ENCODE assay signal across 8 cellular contexts in genomic region chr9:17810728-17811634, GRCh38.
DNase-seq lines count a peak whose midpoint lies in the region; ATAC-seq, FAIRE-seq and TF ChIP-seq lines count a peak whose summit lies in the region.

No MANE protein-coding gene starts in this region.

- POLR2A ChIA-PET in CD4-positive, alpha-beta T cell (lab: Charles Lee): no interaction called here

- no peak overlapping the region for H3K4me3 Mint-ChIP-seq in CD4-positive, alpha-beta T cell
- no peak overlapping the region for H3K4me3 Mint-ChIP-seq in chondrocyte (ENCODE audit: unreplicated experiment)

- H3K27me3 Mint-ChIP-seq in CD4-positive, alpha-beta T cell: peaks cover 7% of the 10 kb centered on the region
- H3K27me3 Mint-ChIP-seq in chondrocyte (ENCODE audit: low read depth): peaks cover 18% of the 10 kb centered on the region

- H2AFZ ChIP-seq in Karpas-422 (ENCODE audit: low read length): no peak overlapping the region

- no peak for ATAC-seq in CD4-positive, alpha-beta T cell (ENCODE audit: poor library complexity)
- ATAC-seq in GM18873 (IDR thresholded peaks at IDR 0.05; ENCODE audit: low FRiP score, unreplicated experiment) (peak; percentile 54), GM18520 (IDR thresholded peaks at IDR 0.05; ENCODE audit: unreplicated experiment) (no peak)

- H3K9me3 Mint-ChIP-seq in CD4-positive, alpha-beta T cell: no peaks in the 10 kb centered on the region
- no peaks in the 10 kb centered on the region for H3K9me3 Mint-ChIP-seq in chondrocyte (ENCODE audit: low read depth)

- no peaks in the 10 kb centered on the region for H4K20me1 ChIP-seq in Karpas-422 (ENCODE audit: insufficient read depth, low read depth, low read length)

- DNase-seq in CD4-positive, alpha-beta T cell: no peak
- DNase-seq in Karpas-422 (peak; percentile 87), RCC 7860 (ENCODE audit: low spot score) (peak; percentile 13), chondrocyte (ENCODE audit: low spot score) (no peak), lung microvascular endothelial cell (ENCODE audit: low read depth in 2 of 2) (peak; percentile 67 to 78), superior temporal gyrus (ENCODE audit: extremely low spot score) (peak; percentile 93)

- no peak overlapping the region for H3K4me3 ChIP-seq in Karpas-422 (ENCODE audit: low read length)

- H3K27me3 ChIP-seq in CD4-positive, alpha-beta T cell (ENCODE audit: control insufficient read depth, insufficient read depth, low read length): no peaks in the 10 kb centered on the region
- H3K27me3 ChIP-seq in Karpas-422 (ENCODE audit: low read length): no peaks in the 10 kb centered on the region

- peak; percentile 54 for TF ChIP-seq CTCF in CD4-positive, alpha-beta T cell (IDR thresholded peaks at IDR 0.05)
- TF ChIP-seq CTCF in chondrocyte (IDR thresholded peaks at IDR 0.05): peak; percentile 99

- H3K9ac ChIP-seq in Karpas-422 (ENCODE audit: low read length): no peak overlapping the region

- no peaks in the 10 kb centered on the region for H3K36me3 Mint-ChIP-seq in CD4-positive, alpha-beta T cell (ENCODE audit: low read depth)
- H3K36me3 Mint-ChIP-seq in chondrocyte (ENCODE audit: low read depth): no peaks in the 10 kb centered on the region

- H3K4me1 ChIP-seq in Karpas-422 (ENCODE audit: low read length): peaks cover 7% of the 10 kb centered on the region

- no peaks in the 10 kb centered on the region for H3K36me3 ChIP-seq in Karpas-422 (ENCODE audit: insufficient read depth, low read length)

- peak; percentile 10 for FAIRE-seq in RCC 7860 (lab: Jason Lieb, UNC)

- no peak overlapping the region for H3K27ac Mint-ChIP-seq in CD4-positive, alpha-beta T cell
- no peak overlapping the region for H3K27ac Mint-ChIP-seq in chondrocyte (ENCODE audit: unreplicated experiment)

- no peaks in the 10 kb centered on the region for H3K9me2 ChIP-seq in Karpas-422 (replicated peaks; ENCODE audit: insufficient read depth, low read length)

- no peak overlapping the region for H3K27ac ChIP-seq in CD4-positive, alpha-beta T cell (ENCODE audit: low read depth, low read length)
- H3K27ac ChIP-seq in Karpas-422 (ENCODE audit: low read length): no peak overlapping the region

- no peak overlapping the region for H3K4me2 ChIP-seq in Karpas-422 (ENCODE audit: low read depth, low read length, poor library complexity, severe bottlenecking)

- no peaks in the 10 kb centered on the region for H3K4me1 Mint-ChIP-seq in CD4-positive, alpha-beta T cell (ENCODE audit: low read depth)
- no peaks in the 10 kb centered on the region for H3K4me1 Mint-ChIP-seq in chondrocyte (ENCODE audit: low read depth)

- no peaks in the 10 kb centered on the region for H3K9me3 ChIP-seq in CD4-positive, alpha-beta T cell (ENCODE audit: control insufficient read depth, low read length)
- no peaks in the 10 kb centered on the region for H3K9me3 ChIP-seq in Karpas-422 (ENCODE audit: low read length)

- CTCF ChIA-PET in CD4-positive, alpha-beta T cell (lab: Charles Lee): no interaction called here

- no peaks in the 10 kb centered on the region for H3K79me2 ChIP-seq in Karpas-422 (ENCODE audit: low read length)

- intact Hi-C loops in CD4-positive, alpha-beta T cell (cut with DNase I, micrococcal nuclease): loop anchor here in 1 of 2 experiments (5.0 kb wide), 1 partner anchor 1646 kb away; no protein-coding TSS in a partner anchor

Comparison
In these comparisons a context has a peak if more than half of its experiments do, and no peak if none do; other contexts are left out.
1. DNase-seq: peak in Karpas-422 (single experiment), RCC 7860 (single experiment), lung microvascular endothelial cell (2 of 2) and superior temporal gyrus (single experiment); none in CD4-positive, alpha-beta T cell (0 of 10) and chondrocyte (single experiment).